30 cellular contexts compared by ENCODE assay signal in the genomic region with DNA sequence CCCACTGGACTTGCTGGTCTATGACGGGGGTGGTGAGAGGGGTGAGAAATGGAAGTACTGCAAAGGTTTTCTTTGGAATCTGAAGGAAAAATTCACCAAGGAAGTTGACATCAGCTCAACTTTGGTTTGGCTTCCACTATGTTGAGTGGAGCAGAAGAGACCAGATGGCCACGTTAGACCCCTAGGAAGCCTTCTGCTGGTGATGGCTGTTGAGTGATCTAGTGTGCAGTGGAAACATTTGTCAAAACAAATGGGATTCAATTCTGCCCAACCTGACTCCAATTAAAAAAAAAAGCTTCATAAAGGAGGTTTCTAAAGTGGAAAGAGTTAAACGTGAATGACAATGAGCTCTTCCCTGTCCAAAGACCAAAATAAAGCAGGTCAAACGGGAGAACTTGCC.
"Had no signal": no experiment of that assay in that cellular context is flagged by ENCODE, and none has a peak within 500 bp of the region (broad histone marks: within the 10 kb centered on the region; RNA-seq: fewer than 3 reads in every experiment).

No MANE protein-coding gene starts in this region.

- H3K27me3 Mint-ChIP-seq: activated CD4-positive, alpha-beta memory T cell treated with anti-CD3 and anti-CD28 coated beads for 36 hours; brain had no signal

- H3K4me3 Mint-ChIP-seq: activated CD4-positive, alpha-beta memory T cell treated with anti-CD3 and anti-CD28 coated beads for 36 hours; activated naive CD4-positive, alpha-beta T cell treated with anti-CD3 and anti-CD28 coated beads for 36 hours; activated T-cell treated with anti-CD3 and anti-CD28 coated beads, Interleukin-2, amount 50 U/mL, for 4 hours; activated T-helper 1 cell treated with anti-CD3 and anti-CD28 coated beads, Interleukin-12 subunit alpha, Interleukin-12 subunit beta, Interleukin-2, Interleukin-4 antibody, amounts not matched to agents 30 ng/mL and 10 ng/mL and 1 ng/mL, durations not matched to agents 14 hours and 24 hours and 36 hours; brain; T-helper 1 cell treated with Interleukin-12 subunit alpha and Interleukin-12 subunit beta and Interleukin-4 antibody, amounts not matched to agents 30 μg/mL and 1 μg/mL, for 36 hours; T-helper 2 cell treated with Interferon-gamma antibody and Interleukin-4, amounts not matched to agents 5 μg/mL and 100 μg/mL, for 36 hours; WTC11 had no signal

- H3K9me3 Mint-ChIP-seq: activated CD4-positive, alpha-beta memory T cell treated with anti-CD3 and anti-CD28 coated beads for 36 hours; activated naive CD4-positive, alpha-beta T cell treated with anti-CD3 and anti-CD28 coated beads for 36 hours; activated naive CD4-positive, alpha-beta T cell treated with anti-CD3 and anti-CD28 coated beads, Interleukin-2, amount 50 U/mL, for 72 hours; activated T-cell treated with anti-CD3 and anti-CD28 coated beads, Interleukin-2, amount 50 U/mL, for 4 hours; activated T-helper 1 cell treated with anti-CD3 and anti-CD28 coated beads, Interleukin-12 subunit alpha, Interleukin-12 subunit beta, Interleukin-2, Interleukin-4 antibody, amounts not matched to agents 30 ng/mL and 10 ng/mL and 1 ng/mL, durations not matched to agents 14 hours and 24 hours and 36 hours; T-helper 1 cell treated with Interleukin-12 subunit alpha and Interleukin-12 subunit beta and Interleukin-4 antibody, amounts not matched to agents 30 μg/mL and 1 μg/mL, for 36 hours; T-helper 2 cell treated with Interferon-gamma antibody and Interleukin-4, amounts not matched to agents 5 μg/mL and 100 μg/mL, for 36 hours; WTC11 had no signal

- ATAC-seq: activated naive CD4-positive, alpha-beta T cell treated with anti-CD3 and anti-CD28 coated beads, Interleukin-2, amount 50 U/mL, for 72 hours; activated T-cell treated with anti-CD3 and anti-CD28 coated beads, Interleukin-2, amount 50 U/mL, for 4 hours; PC-3; WTC11 had no signal

- H3K27ac Mint-ChIP-seq: activated CD4-positive, alpha-beta memory T cell treated with anti-CD3 and anti-CD28 coated beads for 36 hours; activated naive CD4-positive, alpha-beta T cell treated with anti-CD3 and anti-CD28 coated beads for 36 hours; activated naive CD4-positive, alpha-beta T cell treated with anti-CD3 and anti-CD28 coated beads, Interleukin-2, amount 50 U/mL, for 72 hours; activated T-helper 1 cell treated with anti-CD3 and anti-CD28 coated beads, Interleukin-12 subunit alpha, Interleukin-12 subunit beta, Interleukin-2, Interleukin-4 antibody, amounts not matched to agents 30 ng/mL and 10 ng/mL and 1 ng/mL, durations not matched to agents 14 hours and 24 hours and 36 hours; brain; T-helper 1 cell treated with Interleukin-12 subunit alpha and Interleukin-12 subunit beta and Interleukin-4 antibody, amounts not matched to agents 30 μg/mL and 1 μg/mL, for 36 hours; T-helper 2 cell treated with Interferon-gamma antibody and Interleukin-4, amounts not matched to agents 5 μg/mL and 100 μg/mL, for 36 hours; WTC11 had no signal

- DNase-seq: activated CD4-positive, alpha-beta memory T cell treated with anti-CD3 and anti-CD28 coated beads for 36 hours; activated CD4-positive, alpha-beta T cell treated with anti-CD3 and anti-CD28 coated beads for 4 hours; activated CD4-positive, alpha-beta T cell treated with anti-CD3 and anti-CD28 coated beads, Interleukin-2, amount 50 U/mL, for 1 hour; activated CD4-positive, CD25-positive, alpha-beta regulatory T cell treated with anti-CD3 and anti-CD28 coated beads, Interleukin-2, amount 50 U/mL, for 72 hours; activated CD8-positive, alpha-beta memory T cell treated with anti-CD3 and anti-CD28 coated beads, Interleukin-2, amount 50 U/mL, for 4 hours; activated gamma-delta T cell treated with Interleukin-2 at 50 U/mL for 16 hours; activated naive CD4-positive, alpha-beta T cell treated with anti-CD3 and anti-CD28 coated beads for 36 hours; activated T-cell treated with anti-CD3 and anti-CD28 coated beads for 4 hours; activated T-cell treated with anti-CD3 and anti-CD28 coated beads, Interleukin-2, amount 50 U/mL, for 4 hours; anterior cingulate cortex; NCI-H1105; NCI-H1417 treated with DMSO at 0.1 percent for 48 hours; NCI-H2029; NCI-H2107; NCI-H345; NCI-H510A; NCI-H526; NCI-H748 treated with DMSO at 0.1 percent for 48 hours; NK-92 treated with Interleukin-12 subunit alpha and Interleukin-12 subunit beta, amount 100 ng/mL, for 24 hours; PC-3; Peyer's patch; RPMI8226; SHP77 treated with DMSO at 0.1 percent for 48 hours; SK-N-SH had no signal
